In the genomic region with DNA sequence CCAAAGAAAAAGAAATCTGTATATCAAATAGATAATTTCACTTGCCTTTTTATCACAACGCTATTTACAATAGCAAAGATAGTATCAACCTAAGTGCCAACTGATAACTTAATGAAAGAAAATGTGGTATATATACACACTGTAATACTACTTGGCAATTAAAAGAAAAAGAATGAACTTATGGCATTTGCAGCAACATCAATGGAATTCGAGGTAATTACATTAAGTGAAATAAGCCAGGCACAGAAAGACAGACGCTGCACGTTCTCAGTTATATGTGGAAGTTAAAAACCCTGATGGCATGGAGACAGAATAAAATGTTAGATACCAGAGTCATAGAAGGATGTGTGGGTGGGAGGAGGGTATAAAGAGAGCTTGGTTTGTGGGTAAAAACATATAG, we compare ENCODE assay signal across 36 cellular contexts.
"Had no signal": no experiment of that assay in that cellular context is flagged by ENCODE, and none has a peak within 500 bp of the region (broad histone marks: within the 10 kb centered on the region; RNA-seq: fewer than 3 reads in every experiment).

No MANE protein-coding gene starts in this region.

- H3K27me3 ChIP-seq: adrenal gland, ascending aorta, body of pancreas, brain microvascular endothelial cell, breast epithelium, cardiac muscle cell had no signal

- H3K9me3 ChIP-seq: adrenal gland, ascending aorta, body of pancreas, breast epithelium had no signal

- H3K27ac ChIP-seq: adrenal gland, ascending aorta, body of pancreas, brain microvascular endothelial cell, breast epithelium, cardiac muscle cell had no signal

- H3K27ac Mint-ChIP-seq: activated naive CD4-positive, alpha-beta T cell treated with anti-CD3 and anti-CD28 coated beads for 36 hours; activated naive CD4-positive, alpha-beta T cell treated with anti-CD3 and anti-CD28 coated beads, Interleukin-2, amount 10 ng/mL, durations not matched to agents 7 days and 5 days; activated naive CD4-positive, alpha-beta T cell treated with anti-CD3 and anti-CD28 coated beads, Interleukin-2, amount 50 U/mL, for 24 hours; activated naive CD4-positive, alpha-beta T cell treated with anti-CD3 and anti-CD28 coated beads, Interleukin-2, amount 50 U/mL, for 72 hours; activated naive CD8-positive, alpha-beta T cell; activated naive CD8-positive, alpha-beta T cell treated with anti-CD3 and anti-CD28 coated beads for 36 hours; activated naive CD8-positive, alpha-beta T cell treated with anti-CD3 and anti-CD28 coated beads, Interleukin-2, amount 10 ng/mL, durations not matched to agents 7 days and 5 days; activated naive CD8-positive, alpha-beta T cell treated with anti-CD3 and anti-CD28 coated beads, Interleukin-2, amount 50 U/mL, for 24 hours; activated T-cell treated with anti-CD3 and anti-CD28 coated beads, Interleukin-2, amount 50 U/mL, for 72 hours; activated T-helper 1 cell treated with anti-CD3 and anti-CD28 coated beads, Interleukin-12 subunit alpha, Interleukin-12 subunit beta, Interleukin-2, Interleukin-4 antibody, amounts not matched to agents 30 ng/mL and 10 ng/mL and 1 ng/mL, durations not matched to agents 14 hours and 24 hours and 36 hours; activated T-helper 17 cell treated with anti-CD3 and anti-CD28 coated beads, Interleukin-2, amount 50 U/mL, for 72 hours; activated T-helper 2 cell treated with anti-CD3 and anti-CD28 coated beads, Interferon-gamma antibody, Interleukin-2, Interleukin-4, amounts not matched to agents 10 μg/mL and 5 μg/mL and 100 μg/mL, durations not matched to agents 14 hours and 24 hours and 36 hours; brain had no signal

- H3K36me3 ChIP-seq: adrenal gland, ascending aorta, brain microvascular endothelial cell, breast epithelium, cardiac muscle cell had no signal

- H3K9me3 Mint-ChIP-seq: activated naive CD8-positive, alpha-beta T cell treated with anti-CD3 and anti-CD28 coated beads for 36 hours; brain had no signal

- H3K4me1 ChIP-seq: adrenal gland, ascending aorta, body of pancreas, breast epithelium had no signal

- H3K4me1 Mint-ChIP-seq: activated naive CD4-positive, alpha-beta T cell treated with anti-CD3 and anti-CD28 coated beads, Interleukin-2, amount 10 ng/mL, durations not matched to agents 7 days and 5 days; activated naive CD4-positive, alpha-beta T cell treated with anti-CD3 and anti-CD28 coated beads, Interleukin-2, amount 50 U/mL, for 24 hours; activated naive CD8-positive, alpha-beta T cell treated with anti-CD3 and anti-CD28 coated beads for 36 hours; activated naive CD8-positive, alpha-beta T cell treated with anti-CD3 and anti-CD28 coated beads, Interleukin-2, amount 10 ng/mL, durations not matched to agents 7 days and 5 days; activated naive CD8-positive, alpha-beta T cell treated with anti-CD3 and anti-CD28 coated beads, Interleukin-2, amount 50 U/mL, for 24 hours; activated T-helper 17 cell treated with anti-CD3 and anti-CD28 coated beads, Interleukin-2, amount 50 U/mL, for 72 hours; brain; central memory CD8-positive, alpha-beta T cell had no signal

- H3K4me3 Mint-ChIP-seq: activated naive CD4-positive, alpha-beta T cell treated with anti-CD3 and anti-CD28 coated beads for 36 hours; activated naive CD4-positive, alpha-beta T cell treated with anti-CD3 and anti-CD28 coated beads, Interleukin-2, amount 10 ng/mL, durations not matched to agents 7 days and 5 days; activated naive CD4-positive, alpha-beta T cell treated with anti-CD3 and anti-CD28 coated beads, Interleukin-2, amount 50 U/mL, for 24 hours; activated naive CD8-positive, alpha-beta T cell; activated naive CD8-positive, alpha-beta T cell treated with anti-CD3 and anti-CD28 coated beads for 36 hours; activated naive CD8-positive, alpha-beta T cell treated with anti-CD3 and anti-CD28 coated beads, Interleukin-2, amount 10 ng/mL, durations not matched to agents 7 days and 5 days; activated naive CD8-positive, alpha-beta T cell treated with anti-CD3 and anti-CD28 coated beads, Interleukin-2, amount 50 U/mL, for 24 hours; activated T-cell treated with anti-CD3 and anti-CD28 coated beads, Interleukin-2, amount 50 U/mL, for 4 hours; activated T-cell treated with anti-CD3 and anti-CD28 coated beads, Interleukin-2, amount 50 U/mL, for 72 hours; activated T-helper 1 cell treated with anti-CD3 and anti-CD28 coated beads, Interleukin-12 subunit alpha, Interleukin-12 subunit beta, Interleukin-2, Interleukin-4 antibody, amounts not matched to agents 30 ng/mL and 10 ng/mL and 1 ng/mL, durations not matched to agents 14 hours and 24 hours and 36 hours; activated T-helper 17 cell treated with anti-CD3 and anti-CD28 coated beads, Interleukin-2, amount 50 U/mL, for 72 hours; brain; central memory CD8-positive, alpha-beta T cell had no signal

- DNase-seq: activated effector memory CD4-positive, alpha-beta T cell treated with anti-CD3 and anti-CD28 coated beads, Interleukin-2, amount 50 U/mL, for 16 hours; activated effector memory CD4-positive, alpha-beta T cell treated with Interleukin-2 at 50 U/mL for 16 hours; activated gamma-delta T cell; activated gamma-delta T cell treated with Interleukin-2 at 50 U/mL for 16 hours; activated naive CD4-positive, alpha-beta T cell; activated naive CD4-positive, alpha-beta T cell treated with anti-CD3 and anti-CD28 coated beads for 36 hours; activated naive CD4-positive, alpha-beta T cell treated with anti-CD3 and anti-CD28 coated beads, Interleukin-2, amount 10 ng/mL, durations not matched to agents 7 days and 5 days; activated naive CD4-positive, alpha-beta T cell treated with anti-CD3 and anti-CD28 coated beads, Interleukin-2, amount 50 U/mL, for 16 hours; activated naive CD4-positive, alpha-beta T cell treated with Interleukin-2 at 50 U/mL for 16 hours; activated naive CD8-positive, alpha-beta T cell treated with anti-CD3 and anti-CD28 coated beads for 36 hours; activated naive CD8-positive, alpha-beta T cell treated with anti-CD3 and anti-CD28 coated beads, Interleukin-2, amount 10 ng/mL, durations not matched to agents 7 days and 5 days; activated naive CD8-positive, alpha-beta T cell treated with anti-CD3 and anti-CD28 coated beads, Interleukin-2, amount 50 U/mL, for 24 hours; activated T-cell treated with anti-CD3 and anti-CD28 coated beads, Interleukin-2, amount 50 U/mL, for 4 hours; activated T-cell treated with anti-CD3 and anti-CD28 coated beads, Interleukin-2, amount 50 U/mL, for 48 hours; activated T-cell treated with anti-CD3 and anti-CD28 coated beads, Interleukin-2, amount 50 U/mL, for 72 hours; adrenal gland; amniotic stem cell; amygdala; anterior cingulate cortex; aorta; body of pancreas; brain microvascular endothelial cell; caudate nucleus; central memory CD4-positive, alpha-beta T cell; cerebellar nuclear complex had no signal

- ATAC-seq: activated naive CD4-positive, alpha-beta T cell treated with anti-CD3 and anti-CD28 coated beads, Interleukin-2, amount 50 U/mL, for 72 hours; activated naive CD8-positive, alpha-beta T cell treated with anti-CD3 and anti-CD28 coated beads, Interleukin-2, amount 50 U/mL, for 24 hours; activated T-cell treated with anti-CD3 and anti-CD28 coated beads, Interleukin-2, amount 50 U/mL, for 4 hours; activated T-cell treated with anti-CD3 and anti-CD28 coated beads, Interleukin-2, amount 50 U/mL, for 72 hours; activated T-helper 17 cell treated with anti-CD3 and anti-CD28 coated beads, Interleukin-2, amount 50 U/mL, for 72 hours; body of pancreas had no signal

- H3K27me3 Mint-ChIP-seq: activated naive CD4-positive, alpha-beta T cell treated with anti-CD3 and anti-CD28 coated beads, Interleukin-2, amount 10 ng/mL, durations not matched to agents 7 days and 5 days; activated naive CD4-positive, alpha-beta T cell treated with anti-CD3 and anti-CD28 coated beads, Interleukin-2, amount 50 U/mL, for 24 hours; activated naive CD8-positive, alpha-beta T cell; activated naive CD8-positive, alpha-beta T cell treated with anti-CD3 and anti-CD28 coated beads for 36 hours; activated naive CD8-positive, alpha-beta T cell treated with anti-CD3 and anti-CD28 coated beads, Interleukin-2, amount 10 ng/mL, durations not matched to agents 7 days and 5 days; activated naive CD8-positive, alpha-beta T cell treated with anti-CD3 and anti-CD28 coated beads, Interleukin-2, amount 50 U/mL, for 24 hours; activated T-helper 17 cell treated with anti-CD3 and anti-CD28 coated beads, Interleukin-2, amount 50 U/mL, for 72 hours; central memory CD8-positive, alpha-beta T cell had no signal

- H3K36me3 Mint-ChIP-seq: activated naive CD4-positive, alpha-beta T cell treated with anti-CD3 and anti-CD28 coated beads, Interleukin-2, amount 10 ng/mL, durations not matched to agents 7 days and 5 days; activated naive CD4-positive, alpha-beta T cell treated with anti-CD3 and anti-CD28 coated beads, Interleukin-2, amount 50 U/mL, for 24 hours; activated naive CD4-positive, alpha-beta T cell treated with anti-CD3 and anti-CD28 coated beads, Interleukin-2, amount 50 U/mL, for 72 hours; activated naive CD8-positive, alpha-beta T cell; activated naive CD8-positive, alpha-beta T cell treated with anti-CD3 and anti-CD28 coated beads for 36 hours; activated naive CD8-positive, alpha-beta T cell treated with anti-CD3 and anti-CD28 coated beads, Interleukin-2, amount 10 ng/mL, durations not matched to agents 7 days and 5 days; brain had no signal

- H3K4me3 ChIP-seq: adrenal gland, ascending aorta, body of pancreas, breast epithelium, cardiac muscle cell had no signal
